Comparison of ENCODE assay signal across 28 cellular contexts in genomic region chr3:190772831-190773230, GRCh38.
"Had no signal": no experiment of that assay in that cellular context is flagged by ENCODE, and none has a peak within 500 bp of the region (broad histone marks: within the 10 kb centered on the region; RNA-seq: fewer than 3 reads in every experiment).

No MANE protein-coding gene starts in this region.

- H3K4me1 Mint-ChIP-seq: naive thymus-derived CD4-positive, alpha-beta T cell; natural killer cell; nephron; neural progenitor cell; stimulated activated effector memory CD8-positive, alpha-beta T cell treated with anti-CD3 and anti-CD28 coated beads, Interleukin-12 subunit alpha, Interleukin-12 subunit beta, amount 100 ng/mL, for 72 hours; stimulated activated naive B cell treated with anti-CD40 and anti-IgM and Interleukin-4, amounts not matched to agents 10 μg/mL and 1 μg/mL and 100 μg/mL, for 72 hours had no signal

- H3K9ac ChIP-seq: neural progenitor cell had no signal

- H3K9me3 Mint-ChIP-seq: type B pancreatic cell had no signal

- DNase-seq: naive thymus-derived CD4-positive, alpha-beta T cell; natural killer cell; occipital lobe; pancreas; retina; right cardiac atrium; right lobe of liver; sigmoid colon; small intestine; stimulated activated CD4-positive, alpha-beta T cell treated with anti-CD3 and anti-CD28 coated beads, Interleukin-15, amount 100 ng/mL, for 24 hours; stimulated activated CD4-positive, alpha-beta T cell treated with anti-CD3 and anti-CD28 coated beads, Interleukin-2, amount 100 ng/mL, for 24 hours; stimulated activated CD4-positive, alpha-beta T cell treated with anti-CD3 and anti-CD28 coated beads, Interleukin-2, amount 100 ng/mL, for 48 hours; stimulated activated CD4-positive, alpha-beta T cell treated with anti-CD3 and anti-CD28 coated beads, Interleukin-4, amount 100 ng/mL, for 24 hours; stimulated activated naive B cell treated with anti-CD40 and anti-IgM and Interleukin-4, amounts not matched to agents 10 μg/mL and 1 μg/mL and 100 μg/mL, for 72 hours; stimulated activated naive CD4-positive, alpha-beta T cell treated with Interleukin-2 at 50 U/mL for 16 hours; substantia nigra; testis; tibial artery; transverse colon; upper lobe of right lung; uterus had no signal

- H3K4me2 ChIP-seq: neural progenitor cell had no signal

- H3K4me3 ChIP-seq: neural progenitor cell, pancreas, prostate gland, right lobe of liver, sigmoid colon, suprapubic skin, testis, tibial artery, transverse colon, upper lobe of right lung, uterus had no signal

- H3K27me3 ChIP-seq: neural progenitor cell, pancreas, right lobe of liver, sigmoid colon, suprapubic skin, testis, tibial artery, transverse colon, upper lobe of right lung, uterus had no signal

- H2AFZ ChIP-seq: neural progenitor cell had no signal

- H3K27me3 Mint-ChIP-seq: naive thymus-derived CD4-positive, alpha-beta T cell; stimulated activated naive B cell treated with anti-CD40 and anti-IgM and Interleukin-4, amounts not matched to agents 10 μg/mL and 1 μg/mL and 100 μg/mL, for 72 hours; stimulated activated naive CD8-positive, alpha-beta T cell treated with anti-CD3 and anti-CD28 coated beads, Interleukin-15, Interleukin-2, amounts not matched to agents 100 ng/mL and 50 ng/mL, for 24 hours; type B pancreatic cell had no signal

- H3K4me1 ChIP-seq: neural progenitor cell, pancreas, prostate gland, right lobe of liver, sigmoid colon, suprapubic skin, testis, tibial artery, transverse colon, upper lobe of right lung, uterus had no signal

- H3K27ac Mint-ChIP-seq: naive thymus-derived CD4-positive, alpha-beta T cell; natural killer cell; nephron; neural progenitor cell; stimulated activated effector memory CD8-positive, alpha-beta T cell treated with anti-CD3 and anti-CD28 coated beads, Interleukin-12 subunit alpha, Interleukin-12 subunit beta, amount 100 ng/mL, for 72 hours; stimulated activated naive B cell treated with anti-CD40 and anti-IgM and Interleukin-4, amounts not matched to agents 10 μg/mL and 1 μg/mL and 100 μg/mL, for 72 hours; stimulated activated naive CD8-positive, alpha-beta T cell treated with anti-CD3 and anti-CD28 coated beads, Interleukin-15, Interleukin-2, amounts not matched to agents 100 ng/mL and 50 ng/mL, for 24 hours; type B pancreatic cell had no signal

- ATAC-seq: naive thymus-derived CD4-positive, alpha-beta T cell; natural killer cell; pancreas; right cardiac atrium; right lobe of liver; stimulated activated effector memory CD8-positive, alpha-beta T cell treated with anti-CD3 and anti-CD28 coated beads, Interleukin-12 subunit alpha, Interleukin-12 subunit beta, amount 100 ng/mL, for 72 hours; stimulated activated naive B cell treated with anti-CD40 and anti-IgM and Interleukin-4, amounts not matched to agents 10 μg/mL and 1 μg/mL and 100 μg/mL, for 72 hours; upper lobe of right lung had no signal

- H3K9me3 ChIP-seq: pancreas, prostate gland, right lobe of liver, sigmoid colon, suprapubic skin, testis, transverse colon, upper lobe of right lung, uterus had no signal

- H3K27ac ChIP-seq: neural progenitor cell, pancreas, prostate gland, right lobe of liver, sigmoid colon, suprapubic skin, testis, tibial artery, transverse colon, upper lobe of right lung, uterus had no signal

- H3K36me3 Mint-ChIP-seq: naive thymus-derived CD4-positive, alpha-beta T cell; neural progenitor cell; stimulated activated effector memory CD8-positive, alpha-beta T cell treated with anti-CD3 and anti-CD28 coated beads, Interleukin-12 subunit alpha, Interleukin-12 subunit beta, amount 100 ng/mL, for 72 hours; stimulated activated naive B cell treated with anti-CD40 and anti-IgM and Interleukin-4, amounts not matched to agents 10 μg/mL and 1 μg/mL and 100 μg/mL, for 72 hours; type B pancreatic cell had no signal

- H3K36me3 ChIP-seq: neural progenitor cell, pancreas, prostate gland, right lobe of liver, sigmoid colon, suprapubic skin, tibial artery, transverse colon, upper lobe of right lung, uterus had no signal

- H3K4me3 Mint-ChIP-seq: naive thymus-derived CD4-positive, alpha-beta T cell; natural killer cell; nephron; neural progenitor cell; stimulated activated effector memory CD8-positive, alpha-beta T cell treated with anti-CD3 and anti-CD28 coated beads, Interleukin-12 subunit alpha, Interleukin-12 subunit beta, amount 100 ng/mL, for 72 hours; stimulated activated naive B cell treated with anti-CD40 and anti-IgM and Interleukin-4, amounts not matched to agents 10 μg/mL and 1 μg/mL and 100 μg/mL, for 72 hours; stimulated activated naive CD8-positive, alpha-beta T cell treated with anti-CD3 and anti-CD28 coated beads, Interleukin-15, Interleukin-2, amounts not matched to agents 100 ng/mL and 50 ng/mL, for 24 hours; type B pancreatic cell had no signal
